In the genomic region with DNA sequence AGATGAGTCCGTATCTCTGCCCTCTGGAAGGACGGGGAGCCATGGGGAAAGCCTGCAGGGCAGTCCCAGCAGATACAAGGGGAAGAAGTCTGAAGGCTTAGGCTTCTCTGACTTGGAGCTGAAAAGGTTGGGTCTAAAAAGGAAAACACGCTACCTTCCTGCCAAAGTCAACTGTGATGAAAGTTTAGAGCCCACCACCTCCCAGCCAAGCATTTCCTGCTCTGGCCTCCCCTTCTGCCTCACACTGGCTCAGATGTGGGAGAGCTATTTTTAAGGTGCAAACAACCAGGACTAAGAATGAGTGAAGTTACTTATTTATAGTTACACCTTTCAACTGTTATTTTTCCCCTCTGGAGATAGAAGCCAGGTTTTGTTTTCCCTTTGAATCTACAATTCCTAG, we compare ENCODE assay signal across 13 cellular contexts. TPM values are rescaled to one million over a fixed set of nuclear protein-coding genes. Genes with fewer than 3 reads are reported as not detected.
A peak's percentile ranks its signal among the peaks of the same experiment; 100 is the strongest.
DNase-seq lines count a peak whose midpoint lies in the region; ATAC-seq, FAIRE-seq and TF ChIP-seq lines count a peak whose summit lies in the region.
"Had no signal": no experiment of that assay in that cellular context is flagged by ENCODE, and none has a peak within 500 bp of the region (broad histone marks: within the 10 kb centered on the region; RNA-seq: fewer than 3 reads in every experiment).

No MANE protein-coding gene starts in this region.

- DNase-seq in HepG2 (ENCODE audit: low spot score): no peak
- DNase-seq in right lobe of liver: no peak
- no peak for DNase-seq in effector memory CD8-positive, alpha-beta T cell
- no peak for DNase-seq in osteocyte (ENCODE audit: extremely low spot score, unreplicated experiment)
- DNase-seq in aorta: no peak
- no peak for DNase-seq in GF-D8 (lab: John Stamatoyannopoulos, UW)
- DNase-seq: activated CD8-positive, alpha-beta memory T cell treated with anti-CD3 and anti-CD28 coated beads, Interleukin-2, amount 50 U/mL, for 48 hours; effector CD8-positive, alpha-beta T cell; occipital lobe had no signal

- in situ Hi-C loops in HepG2 (cut with HindIII; ENCODE audit: extremely low pct_ligation_motif_present, low pct_unique_long_range_greater_than_20kb): no loop called here

- POLR2A ChIA-PET in HepG2 (lab: Yijun Ruan, JAX): no interaction called here

- H3K4me1 ChIP-seq in HepG2 (ENCODE audit: insufficient read depth, low read length) (peaks cover 100% of the 10 kb centered on the region), right lobe of liver (peaks cover 0 to 28% (median 2%) of the 10 kb centered on the region in 4 donors), aorta (ENCODE audit: control insufficient read depth in 1 of 2, insufficient read depth in 2 of 2, low read length in 2 of 2) (peaks cover 10 to 16% of the 10 kb centered on the region in 2 donors)

- peaks cover 35 to 45% of the 10 kb centered on the region in 2 donors for H3K4me1 Mint-ChIP-seq in effector memory CD8-positive, alpha-beta T cell (ENCODE audit: low read depth in 2 of 2)
- H3K4me1 Mint-ChIP-seq in osteocyte (ENCODE audit: unreplicated experiment): peaks cover 67% of the 10 kb centered on the region

- TF ChIP-seq RAD21 in HepG2 (CRISPR knock-in tag; IDR thresholded peaks at IDR 0.05): no peak

- 94% methylated on average over 3 of the region's 3 CpGs for WGBS in HepG2 (ENCODE audit: low lambda C conversion rate)
- 80% methylated on average over 2 of the region's 3 CpGs for WGBS in right lobe of liver (ENCODE audit: insufficient coverage, low coverage, low lambda C conversion rate, missing lambda C conversion rate)
- WGBS in aorta, 2 donors: 9 to 14% methylated on average over 3 of the region's 3 CpGs

- no peaks in the 10 kb centered on the region for H3K27me3 ChIP-seq in HepG2 (ENCODE audit: control insufficient read depth in 1 of 2, insufficient read depth in 2 of 2, low read length in 2 of 2)
- H3K27me3 ChIP-seq in right lobe of liver: no peaks in the 10 kb centered on the region
- no peaks in the 10 kb centered on the region for H3K27me3 ChIP-seq in aorta (ENCODE audit: control insufficient read depth in 1 of 2, insufficient read depth in 2 of 2, low read length in 1 of 2)

- no peak overlapping the region for H3K4me3 ChIP-seq in HepG2 (replicated peaks in 1 of 3; ENCODE audit: insufficient read depth in 1 of 3, low read depth in 2 of 3, low read length in 3 of 3)
- no peak overlapping the region for H3K4me3 ChIP-seq in right lobe of liver
- H3K4me3 ChIP-seq in aorta (ENCODE audit: low read length in 2 of 2): no peak overlapping the region

- H3K79me2 ChIP-seq in HepG2 (ENCODE audit: insufficient read depth, low read length): peaks cover 100% of the 10 kb centered on the region

- H3K9me3 ChIP-seq in HepG2 (ENCODE audit: low read length): no peaks in the 10 kb centered on the region
- no peaks in the 10 kb centered on the region for H3K9me3 ChIP-seq in right lobe of liver
- no peaks in the 10 kb centered on the region for H3K9me3 ChIP-seq in aorta (ENCODE audit: control insufficient read depth, low read length)

- peak overlapping the region in 1 of 2 donors; percentile 27 for H3K4me3 Mint-ChIP-seq in effector memory CD8-positive, alpha-beta T cell
- H3K4me3 Mint-ChIP-seq in osteocyte (ENCODE audit: unreplicated experiment): no peak overlapping the region

- no TSS peak for BruUV-seq in HepG2 (replicated peaks; lab: Mats Ljungman, UMichigan)

- TF ChIP-seq EP300 in HepG2 (IDR thresholded peaks at IDR 0.05; ENCODE audit: low read depth in 2 of 2, low read length in 2 of 2) (no peak), HepG2 (CRISPR knock-in tag; IDR thresholded peaks at IDR 0.05; ENCODE audit: borderline replicate concordance) (no peak)

- intact Hi-C loops in HepG2 (cut with micrococcal nuclease; ENCODE audit: unreplicated experiment) (no loop called here), right lobe of liver (cut with DNase I) (no loop called here), aorta (cut with DNase I) (no loop called here)

- peak overlapping the region; percentile 32; the same call in 1 of the 2 replicates for H3K4me2 ChIP-seq in HepG2 (ENCODE audit: low read depth, low read length)

- H3K36me3 ChIP-seq in HepG2 (replicated peaks in 1 of 2; ENCODE audit: control insufficient read depth in 1 of 2, insufficient read depth in 2 of 2, low read length in 2 of 2) (peaks cover 56 to 96% of the 10 kb centered on the region in 2 experiments), right lobe of liver (peaks cover 0 to 7% (median 0%) of the 10 kb centered on the region in 4 donors), aorta (ENCODE audit: control insufficient read depth in 1 of 2, insufficient read depth in 2 of 2, low read length in 1 of 2) (no peaks in the 10 kb centered on the region)

- peak overlapping the region; percentile 69 to 85 for H3K27ac Mint-ChIP-seq in effector memory CD8-positive, alpha-beta T cell
- peak overlapping the region; percentile 49 for H3K27ac Mint-ChIP-seq in osteocyte (ENCODE audit: unreplicated experiment)

- peak overlapping the region; percentile 15 for H3K27ac ChIP-seq in HepG2 (ENCODE audit: extremely low read length, insufficient read depth, low read length)
- H3K27ac ChIP-seq in right lobe of liver: no peak overlapping the region
- H3K27ac ChIP-seq in aorta (ENCODE audit: low read depth in 1 of 2, low read length in 2 of 2): peak overlapping the region; percentile 91 to 97
- H3K27ac ChIP-seq: C4-2B had no signal

- CTCF ChIA-PET in HepG2 (lab: Yijun Ruan, JAX; ENCODE audit: low intra/inter-chr PET ratio, low total read pairs): no interaction called here

- H3K27me3 Mint-ChIP-seq in effector memory CD8-positive, alpha-beta T cell: no peaks in the 10 kb centered on the region
- no peaks in the 10 kb centered on the region for H3K27me3 Mint-ChIP-seq in osteocyte (ENCODE audit: unreplicated experiment)

- TF ChIP-seq POLR2A in HepG2 (IDR thresholded peaks at IDR 0.05; ENCODE audit: insufficient read depth in 1 of 2, low read depth in 2 of 2, low read length in 2 of 2) (no peak; a peak in 1 of 4 replicates), right lobe of liver (IDR thresholded peaks at IDR 0.05) (no peak)

- no peak overlapping the region; the same call in 1 of the 2 replicates for H3K9ac ChIP-seq in HepG2 (ENCODE audit: insufficient read depth, low read depth, low read length)

- no peak for FAIRE-seq in HepG2 (lab: Jason Lieb, UNC)
- FAIRE-seq: H54 had no signal

- no peak overlapping the region for H2AFZ ChIP-seq in HepG2 (ENCODE audit: low read length)

- ATAC-seq in HepG2 (no peak), right lobe of liver (no peak), aorta (ENCODE audit: low FRiP score) (peak; percentile 0), HG03571 (IDR thresholded peaks at IDR 0.05; ENCODE audit: unreplicated experiment) (no peak), HG02981 (IDR thresholded peaks at IDR 0.05; ENCODE audit: unreplicated experiment) (no peak)
- ATAC-seq in effector memory CD8-positive, alpha-beta T cell (replicated peaks): no peak

- TF ChIP-seq CTCF in HepG2 (CRISPR knock-in tag; IDR thresholded peaks at IDR 0.05): no peak
- TF ChIP-seq CTCF in right lobe of liver (IDR thresholded peaks at IDR 0.05): no peak
- no peak for TF ChIP-seq CTCF in osteocyte (IDR thresholded peaks at IDR 0.05)

- peaks cover 100% of the 10 kb centered on the region for H4K20me1 ChIP-seq in HepG2 (ENCODE audit: insufficient read depth, low read length)

- H3K9me3 Mint-ChIP-seq in effector memory CD8-positive, alpha-beta T cell: no peaks in the 10 kb centered on the region
- H3K9me3 Mint-ChIP-seq in osteocyte (ENCODE audit: unreplicated experiment): no peaks in the 10 kb centered on the region

- peaks cover 36% of the 10 kb centered on the region for H3K36me3 Mint-ChIP-seq in effector memory CD8-positive, alpha-beta T cell (ENCODE audit: insufficient read depth)
- H3K36me3 Mint-ChIP-seq in osteocyte (ENCODE audit: unreplicated experiment): peaks cover 6% of the 10 kb centered on the region

TF ChIP-seq in HepG2, 621 proteins besides CTCF, POLR2A, EP300 and RAD21 (continues in another document):
- TF ChIP-seq ZBTB21 (CRISPR knock-in tag; IDR thresholded peaks at IDR 0.05) (no peak), ETV6 (CRISPR knock-in tag; conservative IDR thresholded peaks at IDR 0.05) (no peak), ZFAT (CRISPR knock-in tag; conservative IDR thresholded peaks at IDR 0.05) (no peak), SNAI1 (CRISPR knock-in tag; IDR thresholded peaks at IDR 0.05; ENCODE audit: borderline replicate concordance) (no peak), POLR2G (IDR thresholded peaks at IDR 0.05; ENCODE audit: low read depth, low read length) (peak; percentile 50)

RNA-seq across cellular contexts. Expression of a gene that starts 21.2 kb away (rescaled TPM):
- total RNA-seq in HepG2 (2016; rRNA removed; fragmentation: Illumina TruSeq; extraction: Trizol) (27.1 and 31.4 TPM in 2 replicates), right lobe of liver (10 to 100 TPM in 4 of 6 experiments, 1 to 10 TPM in 2; 5.1 to 59.8 (median 26.2) TPM), osteocyte (8.8 and 10.3 TPM in 2 replicates), aorta (100 to 1,000 TPM in 1 of 2 donors, 10 to 100 TPM in 1; 49.8 to 252 TPM)
- total RNA-seq in HepG2 (2016; cell fraction: cytosol; rRNA removed; fragmentation: Illumina TruSeq; extraction: Trizol; ENCODE audit: low read depth): 3.1 and 3.2 TPM in 2 replicates
- total RNA-seq in HepG2 (2016; cell fraction: insoluble cytoplasmic fraction; rRNA removed; fragmentation: Illumina TruSeq; extraction: Trizol): 25.2 and 29.8 TPM in 2 replicates
- total RNA-seq in HepG2 (2016; cell fraction: membrane; rRNA removed; fragmentation: Illumina TruSeq; extraction: Trizol): 11.6 and 12.3 TPM in 2 replicates
- total RNA-seq in HepG2 (2016; cell fraction: nucleus; rRNA removed; fragmentation: Illumina TruSeq; extraction: Trizol): 24.2 and 25.4 TPM in 2 replicates
- polyA plus RNA-seq in HepG2 (2011; rRNA removed) (363 and 389 TPM in 2 replicates), aorta (10 to 100 TPM; 11.3 to 26.9 TPM)
- polyA plus RNA-seq in HepG2 (2011; cell fraction: cytosol; rRNA removed): 249 and 284 TPM in 2 replicates
- polyA plus RNA-seq in HepG2 (2011; cell fraction: nucleus; rRNA removed): 241 and 254 TPM in 2 replicates
- 141 and 166 TPM in 2 replicates for polyA plus RNA-seq in HepG2 (2012)
- 1.5 and 2.0 TPM in 2 replicates for polyA plus RNA-seq in HepG2 (2016; cell fraction: cytosol; fragmentation: Illumina TruSeq; extraction: Trizol; ENCODE audit: low read depth)
- polyA plus RNA-seq in HepG2 (2016; cell fraction: insoluble cytoplasmic fraction; fragmentation: Illumina TruSeq; extraction: Trizol; ENCODE audit: low read depth): 26.5 and 29.0 TPM in 2 replicates
- polyA plus RNA-seq in HepG2 (2016; cell fraction: membrane; fragmentation: Illumina TruSeq; extraction: Trizol; ENCODE audit: low read depth): 4.0 and 4.8 TPM in 2 replicates
- polyA plus RNA-seq in HepG2 (2016; cell fraction: nucleus; fragmentation: Illumina TruSeq; extraction: Trizol; ENCODE audit: insufficient read depth, low read depth): 28.0 and 29.7 TPM in 2 replicates
- 3.4 and 577 TPM in 2 replicates for polyA minus RNA-seq in HepG2 (2011; rRNA and poly(A)+ RNA removed; ENCODE audit: low replicate concordance)
- polyA minus RNA-seq in HepG2 (2011; cell fraction: cytosol; rRNA and poly(A)+ RNA removed): 263 and 295 TPM in 2 replicates
- 268 and 334 TPM in 2 replicates for polyA minus RNA-seq in HepG2 (2011; cell fraction: nucleus; rRNA and poly(A)+ RNA removed)

Comparison
In these comparisons a context has a peak if more than half of its experiments do, and no peak if none do; other contexts are left out.
1. H3K27ac ChIP-seq: peak in HepG2 (single experiment) and aorta (2 of 2); none in right lobe of liver (0 of 3).